Comparison of ENCODE assay signal across 16 cellular contexts in the genomic region with DNA sequence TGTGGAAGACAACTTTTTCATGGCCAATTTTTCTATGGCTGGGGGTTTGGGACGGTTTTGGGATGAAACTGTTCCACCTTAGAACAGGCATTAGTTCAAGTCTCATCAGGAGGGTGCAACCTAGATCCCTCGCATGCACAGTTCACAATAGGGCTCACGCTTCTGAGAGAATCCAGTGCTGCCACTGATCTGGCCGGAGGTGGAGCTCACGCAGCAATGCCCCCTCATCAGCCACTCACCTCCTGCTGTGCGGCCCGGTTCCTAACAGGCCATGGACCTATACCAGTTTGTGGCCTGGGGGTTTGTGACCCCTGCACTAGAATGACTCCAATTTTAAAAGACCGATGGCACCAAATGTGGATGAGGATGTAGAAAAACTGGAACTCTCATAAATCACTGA.
"Had no signal": no experiment of that assay in that cellular context is flagged by ENCODE, and none has a peak within 500 bp of the region (broad histone marks: within the 10 kb centered on the region; RNA-seq: fewer than 3 reads in every experiment).

No MANE protein-coding gene starts in this region.

- H3K9me3 ChIP-seq: ovary, uterus had no signal

- H3K36me3 ChIP-seq: esophagus squamous epithelium, ovary, SJSA1, thoracic aorta, uterus had no signal

- H3K4me1 ChIP-seq: esophagus squamous epithelium, SJSA1, uterus had no signal

- H3K4me3 Mint-ChIP-seq: activated CD4-positive, alpha-beta memory T cell treated with anti-CD3 and anti-CD28 coated beads, Interleukin-2, amount 10 ng/mL, durations not matched to agents 7 days and 5 days; neural crest cell; WTC11 had no signal

- H3K27ac ChIP-seq: esophagus squamous epithelium, ovary, SJSA1, thoracic aorta, uterus had no signal

- DNase-seq: activated CD4-positive, alpha-beta memory T cell treated with anti-CD3 and anti-CD28 coated beads, Interleukin-2, amount 10 ng/mL, durations not matched to agents 7 days and 5 days; activated CD4-positive, alpha-beta T cell treated with anti-CD3 and anti-CD28 coated beads for 4 hours; caudate nucleus; cortex of kidney; effector CD8-positive, alpha-beta T cell; esophagus squamous epithelium; islet precursor cell; stimulated activated CD4-positive, alpha-beta T cell treated with anti-CD3 and anti-CD28 coated beads, Interleukin-4, amount 100 ng/mL, for 4 hours; uterus had no signal

- H3K4me3 ChIP-seq: esophagus squamous epithelium, hepatocyte, ovary, SJSA1, thoracic aorta, uterus had no signal

- H3K4me1 Mint-ChIP-seq: activated CD4-positive, alpha-beta memory T cell treated with anti-CD3 and anti-CD28 coated beads, Interleukin-2, amount 10 ng/mL, durations not matched to agents 7 days and 5 days had no signal

- ATAC-seq: activated naive CD4-positive, alpha-beta T cell treated with anti-CD3 and anti-CD28 coated beads, Interleukin-2, amount 50 U/mL, for 72 hours; WTC11 had no signal

- H3K27ac Mint-ChIP-seq: activated CD4-positive, alpha-beta memory T cell treated with anti-CD3 and anti-CD28 coated beads, Interleukin-2, amount 10 ng/mL, durations not matched to agents 7 days and 5 days; activated naive CD4-positive, alpha-beta T cell treated with anti-CD3 and anti-CD28 coated beads, Interleukin-2, amount 50 U/mL, for 72 hours; WTC11 had no signal

- H3K36me3 Mint-ChIP-seq: activated naive CD4-positive, alpha-beta T cell treated with anti-CD3 and anti-CD28 coated beads, Interleukin-2, amount 50 U/mL, for 72 hours had no signal

- H3K27me3 ChIP-seq: esophagus squamous epithelium, hepatocyte, ovary, SJSA1, uterus had no signal
